ENCODE assay signal across 31 cellular contexts in the genomic region with DNA sequence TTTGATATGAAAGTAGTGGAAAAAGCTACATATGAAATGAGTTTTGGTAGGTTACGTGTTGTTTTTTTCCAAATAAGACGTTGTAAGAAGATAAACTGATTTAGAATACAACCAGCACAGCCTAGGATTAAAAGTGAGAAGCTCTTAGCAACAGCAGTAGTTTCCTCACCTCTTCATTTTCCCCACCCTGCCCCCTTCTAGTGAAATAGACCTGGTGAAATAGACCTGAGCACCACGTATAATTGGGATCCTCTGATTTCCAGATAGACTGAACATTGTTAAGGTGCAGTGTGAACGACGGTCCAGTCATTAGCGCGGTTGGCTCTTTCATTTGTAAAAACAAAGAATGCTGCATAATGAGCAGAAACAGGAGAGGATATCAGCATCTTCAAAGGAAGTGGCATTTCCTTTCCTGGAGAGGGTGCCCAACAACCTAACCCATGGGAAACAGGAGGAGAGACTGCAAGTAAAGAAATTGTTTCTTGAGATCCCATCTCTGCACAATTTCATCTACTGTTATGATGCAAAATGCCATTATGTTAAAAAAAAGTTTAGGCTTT.
"Had no signal": no experiment of that assay in that cellular context is flagged by ENCODE, and none has a peak within 500 bp of the region (broad histone marks: within the 10 kb centered on the region; RNA-seq: fewer than 3 reads in every experiment).

No MANE protein-coding gene starts in this region.

- H3K4me1 ChIP-seq: esophagus muscularis mucosa, foreskin keratinocyte, parathyroid adenoma, psoas muscle, sigmoid colon, uterus had no signal

- H3K27me3 Mint-ChIP-seq: activated CD4-positive, alpha-beta memory T cell treated with anti-CD3 and anti-CD28 coated beads for 36 hours; activated CD4-positive, alpha-beta T cell treated with anti-CD3 and anti-CD28 coated beads, Interleukin-2, amount 10 ng/mL, durations not matched to agents 24 days and 14 days; activated naive CD8-positive, alpha-beta T cell treated with anti-CD3 and anti-CD28 coated beads, Interleukin-2, amount 10 ng/mL, durations not matched to agents 7 days and 5 days; naive thymus-derived CD8-positive, alpha-beta T cell; stimulated activated naive CD8-positive, alpha-beta T cell treated with anti-CD3 and anti-CD28 coated beads, Interleukin-15, Interleukin-2, amounts not matched to agents 100 ng/mL and 50 ng/mL, for 24 hours; type B pancreatic cell had no signal

- H3K9me3 Mint-ChIP-seq: activated CD4-positive, alpha-beta T cell treated with anti-CD3 and anti-CD28 coated beads, Interleukin-2, amount 10 ng/mL, durations not matched to agents 24 days and 14 days; activated naive CD4-positive, alpha-beta T cell treated with anti-CD3 and anti-CD28 coated beads for 36 hours; activated naive CD8-positive, alpha-beta T cell treated with anti-CD3 and anti-CD28 coated beads, Interleukin-2, amount 10 ng/mL, durations not matched to agents 7 days and 5 days; activated T-helper 1 cell treated with anti-CD3 and anti-CD28 coated beads, Interleukin-12 subunit alpha, Interleukin-12 subunit beta, Interleukin-2, Interleukin-4 antibody, amounts not matched to agents 30 ng/mL and 10 ng/mL and 1 ng/mL, durations not matched to agents 14 hours and 24 hours and 36 hours; neural crest cell; stimulated activated effector memory CD8-positive, alpha-beta T cell treated with anti-CD3 and anti-CD28 coated beads, Interleukin-12 subunit alpha, Interleukin-12 subunit beta, amount 100 ng/mL, for 72 hours; stimulated activated naive CD8-positive, alpha-beta T cell treated with anti-CD3 and anti-CD28 coated beads, Interleukin-15, Interleukin-2, amounts not matched to agents 100 ng/mL and 50 ng/mL, for 24 hours; type B pancreatic cell had no signal

- FAIRE-seq: keratinocyte, small intestine, TTC549 had no signal

- H3K9me3 ChIP-seq: esophagus muscularis mucosa, psoas muscle, thoracic aorta, uterus had no signal

- H3K27ac Mint-ChIP-seq: activated CD4-positive, alpha-beta memory T cell treated with anti-CD3 and anti-CD28 coated beads for 36 hours; activated CD4-positive, alpha-beta T cell treated with anti-CD3 and anti-CD28 coated beads, Interleukin-2, amount 10 ng/mL, durations not matched to agents 24 days and 14 days; activated naive CD4-positive, alpha-beta T cell treated with anti-CD3 and anti-CD28 coated beads for 36 hours; activated naive CD8-positive, alpha-beta T cell treated with anti-CD3 and anti-CD28 coated beads, Interleukin-2, amount 10 ng/mL, durations not matched to agents 7 days and 5 days; activated T-helper 1 cell treated with anti-CD3 and anti-CD28 coated beads, Interleukin-12 subunit alpha, Interleukin-12 subunit beta, Interleukin-2, Interleukin-4 antibody, amounts not matched to agents 30 ng/mL and 10 ng/mL and 1 ng/mL, durations not matched to agents 14 hours and 24 hours and 36 hours; naive thymus-derived CD8-positive, alpha-beta T cell; stimulated activated effector memory CD8-positive, alpha-beta T cell treated with anti-CD3 and anti-CD28 coated beads, Interleukin-12 subunit alpha, Interleukin-12 subunit beta, amount 100 ng/mL, for 72 hours; stimulated activated naive CD8-positive, alpha-beta T cell treated with anti-CD3 and anti-CD28 coated beads, Interleukin-15, Interleukin-2, amounts not matched to agents 100 ng/mL and 50 ng/mL, for 24 hours; type B pancreatic cell had no signal

- H3K4me3 ChIP-seq: esophagus muscularis mucosa, psoas muscle, sigmoid colon, thoracic aorta, uterus had no signal

- H3K4me3 Mint-ChIP-seq: activated CD4-positive, alpha-beta memory T cell treated with anti-CD3 and anti-CD28 coated beads for 36 hours; activated CD4-positive, alpha-beta T cell treated with anti-CD3 and anti-CD28 coated beads, Interleukin-2, amount 10 ng/mL, durations not matched to agents 24 days and 14 days; activated naive CD4-positive, alpha-beta T cell treated with anti-CD3 and anti-CD28 coated beads for 36 hours; activated naive CD8-positive, alpha-beta T cell treated with anti-CD3 and anti-CD28 coated beads, Interleukin-2, amount 10 ng/mL, durations not matched to agents 7 days and 5 days; activated T-helper 1 cell treated with anti-CD3 and anti-CD28 coated beads, Interleukin-12 subunit alpha, Interleukin-12 subunit beta, Interleukin-2, Interleukin-4 antibody, amounts not matched to agents 30 ng/mL and 10 ng/mL and 1 ng/mL, durations not matched to agents 14 hours and 24 hours and 36 hours; naive thymus-derived CD8-positive, alpha-beta T cell; neural crest cell; stimulated activated effector memory CD8-positive, alpha-beta T cell treated with anti-CD3 and anti-CD28 coated beads, Interleukin-12 subunit alpha, Interleukin-12 subunit beta, amount 100 ng/mL, for 72 hours; stimulated activated naive CD8-positive, alpha-beta T cell treated with anti-CD3 and anti-CD28 coated beads, Interleukin-15, Interleukin-2, amounts not matched to agents 100 ng/mL and 50 ng/mL, for 24 hours; type B pancreatic cell had no signal

- H3K27me3 ChIP-seq: esophagus muscularis mucosa, foreskin keratinocyte, sigmoid colon, uterus had no signal

- H3K4me1 Mint-ChIP-seq: activated CD4-positive, alpha-beta T cell treated with anti-CD3 and anti-CD28 coated beads, Interleukin-2, amount 10 ng/mL, durations not matched to agents 24 days and 14 days; activated naive CD8-positive, alpha-beta T cell treated with anti-CD3 and anti-CD28 coated beads, Interleukin-2, amount 10 ng/mL, durations not matched to agents 7 days and 5 days; naive thymus-derived CD8-positive, alpha-beta T cell; stimulated activated effector memory CD8-positive, alpha-beta T cell treated with anti-CD3 and anti-CD28 coated beads, Interleukin-12 subunit alpha, Interleukin-12 subunit beta, amount 100 ng/mL, for 72 hours had no signal

- DNase-seq: activated CD4-positive, alpha-beta memory T cell treated with anti-CD3 and anti-CD28 coated beads for 36 hours; activated CD4-positive, alpha-beta T cell treated with anti-CD3 and anti-CD28 coated beads, Interleukin-2, amount 10 ng/mL, durations not matched to agents 24 days and 14 days; activated CD4-positive, CD25-positive, alpha-beta regulatory T cell treated with anti-CD3 and anti-CD28 coated beads, Interleukin-2, amount 50 U/mL, for 72 hours; activated CD8-positive, alpha-beta memory T cell treated with anti-CD3 and anti-CD28 coated beads, Interleukin-2, amount 50 U/mL, for 4 hours; activated effector memory CD4-positive, alpha-beta T cell treated with anti-CD3 and anti-CD28 coated beads, Interleukin-2, amount 50 U/mL, for 16 hours; activated naive CD4-positive, alpha-beta T cell treated with anti-CD3 and anti-CD28 coated beads for 36 hours; activated naive CD8-positive, alpha-beta T cell treated with anti-CD3 and anti-CD28 coated beads, Interleukin-2, amount 10 ng/mL, durations not matched to agents 7 days and 5 days; activated T-cell treated with anti-CD3 and anti-CD28 coated beads, Interleukin-2, amount 50 U/mL, for 1 hour; caudate nucleus; foreskin keratinocyte; left cardiac atrium; left ventricle myocardium superior; naive thymus-derived CD8-positive, alpha-beta T cell; occipital lobe; psoas muscle; sigmoid colon; small intestine; stimulated activated CD4-positive, alpha-beta T cell treated with anti-CD3 and anti-CD28 coated beads, Interleukin-4, amount 100 ng/mL, for 24 hours; T-helper 9 cell; uterus; WERI-Rb-1 had no signal

- ATAC-seq: foreskin keratinocyte; left cardiac atrium; left ventricle myocardium superior; naive thymus-derived CD8-positive, alpha-beta T cell; psoas muscle; stimulated activated effector memory CD8-positive, alpha-beta T cell treated with anti-CD3 and anti-CD28 coated beads, Interleukin-12 subunit alpha, Interleukin-12 subunit beta, amount 100 ng/mL, for 72 hours had no signal

- H3K36me3 ChIP-seq: esophagus muscularis mucosa, sigmoid colon, thoracic aorta, uterus, WERI-Rb-1 had no signal

- H3K27ac ChIP-seq: esophagus muscularis mucosa, foreskin keratinocyte, parathyroid adenoma, psoas muscle, sigmoid colon, thoracic aorta, uterus, WERI-Rb-1 had no signal

- H3K36me3 Mint-ChIP-seq: activated CD4-positive, alpha-beta memory T cell treated with anti-CD3 and anti-CD28 coated beads for 36 hours; activated naive CD8-positive, alpha-beta T cell treated with anti-CD3 and anti-CD28 coated beads, Interleukin-2, amount 10 ng/mL, durations not matched to agents 7 days and 5 days; naive thymus-derived CD8-positive, alpha-beta T cell; stimulated activated effector memory CD8-positive, alpha-beta T cell treated with anti-CD3 and anti-CD28 coated beads, Interleukin-12 subunit alpha, Interleukin-12 subunit beta, amount 100 ng/mL, for 72 hours; type B pancreatic cell had no signal
